ENCODE assay signal across 9 cellular contexts in the genomic region with DNA sequence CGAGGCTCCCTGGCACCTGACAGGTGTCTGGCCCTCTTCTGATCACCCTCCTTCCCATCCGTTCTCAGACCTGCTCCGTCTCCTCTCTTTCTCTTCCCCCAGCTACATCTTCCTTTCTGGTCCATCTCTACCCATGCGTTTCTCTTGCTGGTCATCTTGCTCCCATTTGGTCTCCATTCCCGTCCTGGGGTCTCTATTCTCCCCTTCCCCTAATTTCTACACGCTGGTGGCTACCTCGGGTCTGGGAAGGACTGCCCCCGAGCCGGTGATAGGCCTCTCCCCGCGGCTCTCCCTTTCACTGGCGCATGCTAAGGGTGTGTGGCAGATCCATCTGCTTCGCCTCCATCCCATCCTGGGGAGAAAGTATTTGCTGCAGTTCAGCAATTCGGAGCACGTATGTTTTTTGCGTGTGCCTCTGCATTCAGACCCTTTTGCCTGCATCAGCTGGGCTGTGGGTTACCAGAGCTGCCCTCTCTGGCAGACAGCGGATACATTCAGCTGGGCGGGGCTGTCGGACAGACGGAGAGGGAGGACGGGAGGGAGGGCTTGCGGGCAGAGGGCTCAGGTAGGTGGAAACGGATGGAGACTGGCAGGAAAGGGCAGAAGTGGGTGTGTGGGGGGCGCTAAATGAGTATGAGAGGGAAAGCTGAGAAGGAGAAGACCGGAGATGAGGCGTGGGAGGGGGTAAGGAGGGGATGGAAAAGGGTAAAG. TPM values are rescaled to one million over a fixed set of nuclear protein-coding genes. Genes with fewer than 3 reads are reported as not detected.
DNase-seq lines count a peak whose midpoint lies in the region; ATAC-seq and TF ChIP-seq lines count a peak whose summit lies in the region.
"Had no signal": no experiment of that assay in that cellular context is flagged by ENCODE, and none has a peak within 500 bp of the region (broad histone marks: within the 10 kb centered on the region; RNA-seq: fewer than 3 reads in every experiment).

No MANE protein-coding gene starts in this region.

- H3K27me3 ChIP-seq in neural cell (ENCODE audit: insufficient read depth, low read depth, low read length) (peaks cover 5% of the 10 kb centered on the region), upper lobe of left lung (peaks cover 0 to 3% (median 0%) of the 10 kb centered on the region in 4 donors)

- peaks cover 19 to 28% (median 22%) of the 10 kb centered on the region in 4 donors for H3K4me1 ChIP-seq in upper lobe of left lung

- no peaks in the 10 kb centered on the region for H4K20me1 ChIP-seq in neural cell (ENCODE audit: insufficient read depth)

- TF ChIP-seq POLR2A in upper lobe of left lung (IDR thresholded peaks at IDR 0.05), result no peak

- H3K9me3 ChIP-seq in neural cell (ENCODE audit: low read length) (no peaks in the 10 kb centered on the region), upper lobe of left lung (no peaks in the 10 kb centered on the region)
- H3K9me3 ChIP-seq: SJCRH30 had no signal

- H2AFZ ChIP-seq in neural cell (ENCODE audit: low read depth, low read length), result peak overlapping the region; percentile 95

- TF ChIP-seq CTCF in fibroblast of the aortic adventitia (IDR thresholded peaks at IDR 0.05; ENCODE audit: insufficient read depth, low read length) (no peak), neural cell (IDR thresholded peaks at IDR 0.05; ENCODE audit: poor library complexity, severe bottlenecking) (no peak), upper lobe of left lung (IDR thresholded peaks at IDR 0.05) (no peak)

- TF ChIP-seq RAD21 in neural cell (conservative IDR thresholded peaks at IDR 0.05), result no peak

- WGBS in upper lobe of left lung, 2 donors, result 2 to 3% methylated on average over 26 of the region's 26 CpGs

- peak; percentile 68 for DNase-seq in D341Med (ENCODE audit: low spot score)
- peak; percentile 10 for DNase-seq in HCEC 1CT
- peak; percentile 12 for DNase-seq in NCI-H82 treated with DMSO at 0.1 percent for 48 hours (lab: John Stamatoyannopoulos, UW; ENCODE audit: unreplicated experiment)
- DNase-seq in activated gamma-delta T cell (lab: John Stamatoyannopoulos, UW), result peak; percentile 19
- DNase-seq in fibroblast of the aortic adventitia (ENCODE audit: low read depth), result peak; percentile 44
- peak in 1 of 2 donors; percentile 73 for DNase-seq in upper lobe of left lung
- DNase-seq in COR-L47 (lab: John Stamatoyannopoulos, UW), result no peak

- H3K27ac ChIP-seq in neural cell (ENCODE audit: low read length) (peak overlapping the region; percentile 89), upper lobe of left lung (peak overlapping the region; percentile 53 to 84 (median 69))
- H3K27ac ChIP-seq: SJCRH30 had no signal

- H3K9me2 ChIP-seq in neural cell (ENCODE audit: insufficient read depth, low read length), result no peaks in the 10 kb centered on the region

- H3K36me3 ChIP-seq in neural cell (ENCODE audit: insufficient read depth, low read length) (no peaks in the 10 kb centered on the region), upper lobe of left lung (peaks cover 0 to 24% (median 8%) of the 10 kb centered on the region in 4 donors)
- H3K36me3 ChIP-seq: SJCRH30 had no signal

- peak overlapping the region; percentile 95 for H3K4me2 ChIP-seq in neural cell (ENCODE audit: low read length)

- no peaks in the 10 kb centered on the region for H3F3A ChIP-seq in neural cell (ENCODE audit: insufficient read depth, low read length, poor library complexity, severe bottlenecking)

- peak; percentile 47 to 55 for ATAC-seq in upper lobe of left lung (ENCODE audit: low FRiP score in 2 of 2)

- TF ChIP-seq EP300 in neural cell (conservative IDR thresholded peaks at IDR 0.05; ENCODE audit: poor library complexity, severe bottlenecking), result no peak
- TF ChIP-seq EP300 in upper lobe of left lung (IDR thresholded peaks at IDR 0.05), result no peak

- peak overlapping the region; percentile 97 for H3K9ac ChIP-seq in neural cell (ENCODE audit: low read length)

- peaks cover 14% of the 10 kb centered on the region for H3K79me2 ChIP-seq in neural cell (replicated peaks; ENCODE audit: insufficient read depth, low read length)

- H3K4me3 ChIP-seq in fibroblast of the aortic adventitia (ENCODE audit: low read depth, low read length), result peak overlapping the region; percentile 78
- H3K4me3 ChIP-seq in neural cell (ENCODE audit: low read length), result peak overlapping the region; percentile 85
- H3K4me3 ChIP-seq in upper lobe of left lung, result peak overlapping the region; percentile 57 to 86 (median 70)

TF ChIP-seq in neural cell, 6 proteins besides CTCF, POLR2A, EP300 and RAD21:
- TF ChIP-seq, protein P1, sequence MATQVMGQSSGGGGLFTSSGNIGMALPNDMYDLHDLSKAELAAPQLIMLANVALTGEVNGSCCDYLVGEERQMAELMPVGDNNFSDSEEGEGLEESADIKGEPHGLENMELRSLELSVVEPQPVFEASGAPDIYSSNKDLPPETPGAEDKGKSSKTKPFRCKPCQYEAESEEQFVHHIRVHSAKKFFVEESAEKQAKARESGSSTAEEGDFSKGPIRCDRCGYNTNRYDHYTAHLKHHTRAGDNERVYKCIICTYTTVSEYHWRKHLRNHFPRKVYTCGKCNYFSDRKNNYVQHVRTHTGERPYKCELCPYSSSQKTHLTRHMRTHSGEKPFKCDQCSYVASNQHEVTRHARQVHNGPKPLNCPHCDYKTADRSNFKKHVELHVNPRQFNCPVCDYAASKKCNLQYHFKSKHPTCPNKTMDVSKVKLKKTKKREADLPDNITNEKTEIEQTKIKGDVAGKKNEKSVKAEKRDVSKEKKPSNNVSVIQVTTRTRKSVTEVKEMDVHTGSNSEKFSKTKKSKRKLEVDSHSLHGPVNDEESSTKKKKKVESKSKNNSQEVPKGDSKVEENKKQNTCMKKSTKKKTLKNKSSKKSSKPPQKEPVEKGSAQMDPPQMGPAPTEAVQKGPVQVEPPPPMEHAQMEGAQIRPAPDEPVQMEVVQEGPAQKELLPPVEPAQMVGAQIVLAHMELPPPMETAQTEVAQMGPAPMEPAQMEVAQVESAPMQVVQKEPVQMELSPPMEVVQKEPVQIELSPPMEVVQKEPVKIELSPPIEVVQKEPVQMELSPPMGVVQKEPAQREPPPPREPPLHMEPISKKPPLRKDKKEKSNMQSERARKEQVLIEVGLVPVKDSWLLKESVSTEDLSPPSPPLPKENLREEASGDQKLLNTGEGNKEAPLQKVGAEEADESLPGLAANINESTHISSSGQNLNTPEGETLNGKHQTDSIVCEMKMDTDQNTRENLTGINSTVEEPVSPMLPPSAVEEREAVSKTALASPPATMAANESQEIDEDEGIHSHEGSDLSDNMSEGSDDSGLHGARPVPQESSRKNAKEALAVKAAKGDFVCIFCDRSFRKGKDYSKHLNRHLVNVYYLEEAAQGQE (IDR thresholded peaks at IDR 0.05; ENCODE audit: borderline replicate concordance), result no peak
- TF ChIP-seq SMC3 (conservative IDR thresholded peaks at IDR 0.05; ENCODE audit: poor library complexity) (no peak), EZH2 (IDR thresholded peaks at IDR 0.05; ENCODE audit: borderline replicate concordance, insufficient read depth, low read length, poor library complexity, severe bottlenecking) (no peak), MXI1 (conservative IDR thresholded peaks at IDR 0.05; ENCODE audit: poor library complexity, severe bottlenecking) (peak; percentile 73), POLR2AphosphoS5 (IDR thresholded peaks at IDR 0.05) (peak; percentile 54)

RNA-seq across cellular contexts. Expression of a gene that starts 0.8 kb away (rescaled TPM):
- total RNA-seq in fibroblast of the aortic adventitia (ENCODE audit: low replicate concordance), result 10.9 and 13.6 TPM in 2 replicates
- 55.6 and 61.0 TPM in 2 replicates for polyA plus RNA-seq in neural cell
- polyA minus RNA-seq in neural cell, result 98.6 and 110 TPM in 2 replicates
- total RNA-seq in upper lobe of left lung, result 100 to 1,000 TPM in 1 of 6 donors, 10 to 100 TPM in 5; 14.4 to 111 (median 39.0) TPM

RNA-seq across cellular contexts. Expression of a gene that starts 2.3 kb away (rescaled TPM):
- total RNA-seq in fibroblast of the aortic adventitia (ENCODE audit: low replicate concordance) (not detected in 2 replicates), upper lobe of left lung (1 to 10 TPM in 2 of 6 donors, not detected in 4; 1.8 to 6.9 TPM)
- polyA plus RNA-seq in neural cell, result 1.9 TPM in 1 of 2 replicates, not detected in the other
- not detected in 2 replicates for polyA minus RNA-seq in neural cell
- total RNA-seq: SJCRH30 had no signal

RNA-seq across cellular contexts. Expression of a gene that starts 21.9 kb away (rescaled TPM):
- total RNA-seq in fibroblast of the aortic adventitia (ENCODE audit: low replicate concordance), result 39.2 and 50.6 TPM in 2 replicates
- 2.1 and 2.8 TPM in 2 replicates for polyA plus RNA-seq in neural cell
- 0.35 and 2.2 TPM in 2 replicates for polyA minus RNA-seq in neural cell
- 100 to 1,000 TPM in 1 of 6 donors, 10 to 100 TPM in 5; 55.9 to 224 (median 82.7) TPM for total RNA-seq in upper lobe of left lung

RNA-seq across cellular contexts. Expression of a gene that starts 38.7 kb away (rescaled TPM):
- total RNA-seq in fibroblast of the aortic adventitia (ENCODE audit: low replicate concordance) (237 and 528 TPM in 2 replicates), upper lobe of left lung (100 to 1,000 TPM; 116 to 410 (median 210) TPM)
- 1.7 and 1.9 TPM in 2 replicates for polyA plus RNA-seq in neural cell
- polyA minus RNA-seq in neural cell, result 0.58 and 0.73 TPM in 2 replicates

RNA-seq across cellular contexts. Expression of a gene that starts 58.5 kb away (rescaled TPM):
- total RNA-seq in fibroblast of the aortic adventitia (ENCODE audit: low replicate concordance) (24.3 and 126 TPM in 2 replicates), upper lobe of left lung (10 to 100 TPM; 40.4 to 69.1 (median 49.2) TPM)
- 63.9 and 74.5 TPM in 2 replicates for polyA plus RNA-seq in neural cell
- polyA minus RNA-seq in neural cell, result 55.2 and 63.1 TPM in 2 replicates
